Comparison of ENCODE assay signal across 28 cellular contexts in genomic region chr21:31262728-31263127, GRCh38.
"Had no signal": no experiment of that assay in that cellular context is flagged by ENCODE, and none has a peak within 500 bp of the region (broad histone marks: within the 10 kb centered on the region; RNA-seq: fewer than 3 reads in every experiment).

No MANE protein-coding gene starts in this region.

- H3K4me3 ChIP-seq: esophagus squamous epithelium, gastrocnemius medialis had no signal

- H3K27ac ChIP-seq: brain microvascular endothelial cell, epithelial cell of prostate, esophagus squamous epithelium, foreskin keratinocyte, gastrocnemius medialis had no signal

- H3K4me1 ChIP-seq: esophagus squamous epithelium, foreskin keratinocyte, gastrocnemius medialis had no signal

- FAIRE-seq: astrocyte, bronchial epithelial cell, colon, endometrium, endothelial cell of umbilical vein had no signal

- DNase-seq: activated CD4-positive, alpha-beta memory T cell treated with anti-CD3 and anti-CD28 coated beads, Interleukin-2, amount 10 ng/mL, durations not matched to agents 7 days and 5 days; activated CD4-positive, alpha-beta T cell treated with anti-CD3 and anti-CD28 coated beads for 1 hour; activated CD4-positive, alpha-beta T cell treated with anti-CD3 and anti-CD28 coated beads for 4 hours; activated CD4-positive, alpha-beta T cell treated with anti-CD3 and anti-CD28 coated beads, Interleukin-2, amount 10 ng/mL, durations not matched to agents 7 days and 5 days; activated CD4-positive, alpha-beta T cell treated with anti-CD3 and anti-CD28 coated beads, Interleukin-2, amount 50 U/mL, for 4 hours; activated CD4-positive, CD25-positive, alpha-beta regulatory T cell; activated CD8-positive, alpha-beta memory T cell treated with anti-CD3 and anti-CD28 coated beads, Interleukin-2, amount 50 U/mL, for 48 hours; activated gamma-delta T cell; activated naive CD4-positive, alpha-beta T cell; activated naive CD4-positive, alpha-beta T cell treated with anti-CD3 and anti-CD28 coated beads, Interleukin-2, amount 10 ng/mL, durations not matched to agents 7 days and 5 days; activated naive CD8-positive, alpha-beta T cell treated with anti-CD3 and anti-CD28 coated beads, Interleukin-2, amount 10 ng/mL, durations not matched to agents 7 days and 5 days; activated T-cell treated with anti-CD3 and anti-CD28 coated beads for 4 hours; activated T-cell treated with anti-CD3 and anti-CD28 coated beads, Interleukin-2, amount 50 U/mL, for 24 hours; activated T-cell treated with anti-CD3 and anti-CD28 coated beads, Interleukin-2, amount 50 U/mL, for 72 hours; brain microvascular endothelial cell; effector CD8-positive, alpha-beta T cell; esophagus squamous epithelium; foreskin keratinocyte; gastrocnemius medialis; glutamatergic neuron; T-helper 2 cell had no signal

- H3K27me3 ChIP-seq: brain microvascular endothelial cell, esophagus squamous epithelium, foreskin keratinocyte, gastrocnemius medialis had no signal

- H3K36me3 ChIP-seq: gastrocnemius medialis had no signal

- H3K9me3 ChIP-seq: esophagus squamous epithelium, gastrocnemius medialis had no signal

- ATAC-seq: activated naive CD4-positive, alpha-beta T cell treated with anti-CD3 and anti-CD28 coated beads, Interleukin-2, amount 50 U/mL, for 72 hours; activated T-cell treated with anti-CD3 and anti-CD28 coated beads, Interleukin-2, amount 50 U/mL, for 72 hours; foreskin keratinocyte; gastrocnemius medialis had no signal
